ENCODE assay signal across 8 cellular contexts in genomic region chr3:157543491-157544035, GRCh38. TPM values are rescaled to one million over a fixed set of nuclear protein-coding genes. Genes with fewer than 3 reads are reported as not detected.
DNase-seq lines count a peak whose midpoint lies in the region; ATAC-seq and TF ChIP-seq lines count a peak whose summit lies in the region.

No MANE protein-coding gene starts in this region.

- H3K27me3 ChIP-seq in BE2C = no peaks in the 10 kb centered on the region

- H3K4me3 ChIP-seq in BE2C (ENCODE audit: low read depth, low read length) (peak overlapping the region; percentile 43), astrocyte of the cerebellum (ENCODE audit: low read depth, low read length) (peak overlapping the region; percentile 45)

- no peaks in the 10 kb centered on the region for H3K4me1 ChIP-seq in BE2C

- H3K9me3 Mint-ChIP-seq in progenitor cell of endocrine pancreas (ENCODE audit: low read depth) = peaks cover 4% of the 10 kb centered on the region
- peaks cover 5% of the 10 kb centered on the region for H3K9me3 Mint-ChIP-seq in activated T-helper 2 cell treated with anti-CD3 and anti-CD28 coated beads, Interferon-gamma antibody, Interleukin-2, Interleukin-4, amounts not matched to agents 10 μg/mL and 5 μg/mL and 100 μg/mL, durations not matched to agents 14 hours and 24 hours and 36 hours

- intact Hi-C loops in left cardiac atrium (cut with DNase I) = no loop called here
- intact Hi-C loops in activated T-helper 2 cell treated with anti-CD3 and anti-CD28 coated beads, Interferon-gamma antibody, Interleukin-2, Interleukin-4, amounts not matched to agents 10 μg/mL and 5 μg/mL and 100 μg/mL, durations not matched to agents 14 hours and 24 hours and 36 hours (cut with micrococcal nuclease) = no loop called here

- H3K27me3 Mint-ChIP-seq in progenitor cell of endocrine pancreas = peaks cover 17% of the 10 kb centered on the region
- H3K27me3 Mint-ChIP-seq in activated T-helper 2 cell treated with anti-CD3 and anti-CD28 coated beads, Interferon-gamma antibody, Interleukin-2, Interleukin-4, amounts not matched to agents 10 μg/mL and 5 μg/mL and 100 μg/mL, durations not matched to agents 14 hours and 24 hours and 36 hours (ENCODE audit: low read depth) = peaks cover 35% of the 10 kb centered on the region

- DNase-seq in BE2C = no peak
- no peak for DNase-seq in astrocyte of the cerebellum (ENCODE audit: low read depth)
- DNase-seq in left cardiac atrium = no peak
- no peak for DNase-seq in progenitor cell of endocrine pancreas (ENCODE audit: low spot score, unreplicated experiment)
- DNase-seq in activated gamma-delta T cell (lab: John Stamatoyannopoulos, UW) = no peak
- no peak for DNase-seq in activated T-helper 2 cell treated with anti-CD3 and anti-CD28 coated beads, Interferon-gamma antibody, Interleukin-2, Interleukin-4, amounts not matched to agents 10 μg/mL and 5 μg/mL and 100 μg/mL, durations not matched to agents 14 hours and 24 hours and 36 hours (ENCODE audit: low spot score)

- no peaks in the 10 kb centered on the region for H3K4me1 Mint-ChIP-seq in progenitor cell of endocrine pancreas (ENCODE audit: low read depth)
- no peaks in the 10 kb centered on the region for H3K4me1 Mint-ChIP-seq in activated T-helper 2 cell treated with anti-CD3 and anti-CD28 coated beads, Interferon-gamma antibody, Interleukin-2, Interleukin-4, amounts not matched to agents 10 μg/mL and 5 μg/mL and 100 μg/mL, durations not matched to agents 14 hours and 24 hours and 36 hours (ENCODE audit: low read depth)

- peak; percentile 17 to 36 for ATAC-seq in left cardiac atrium
- no peak for ATAC-seq in HG03571 (IDR thresholded peaks at IDR 0.05; ENCODE audit: unreplicated experiment)
- no peak for ATAC-seq in HG02938 (IDR thresholded peaks at IDR 0.05; ENCODE audit: unreplicated experiment)

- H3K36me3 Mint-ChIP-seq in progenitor cell of endocrine pancreas (ENCODE audit: insufficient read depth) = no peaks in the 10 kb centered on the region
- no peaks in the 10 kb centered on the region for H3K36me3 Mint-ChIP-seq in activated T-helper 2 cell treated with anti-CD3 and anti-CD28 coated beads, Interferon-gamma antibody, Interleukin-2, Interleukin-4, amounts not matched to agents 10 μg/mL and 5 μg/mL and 100 μg/mL, durations not matched to agents 14 hours and 24 hours and 36 hours (ENCODE audit: low read depth)

- H3K4me3 Mint-ChIP-seq in progenitor cell of endocrine pancreas (ENCODE audit: low read depth) = peak overlapping the region; percentile 76
- H3K4me3 Mint-ChIP-seq in activated T-helper 2 cell treated with anti-CD3 and anti-CD28 coated beads, Interferon-gamma antibody, Interleukin-2, Interleukin-4, amounts not matched to agents 10 μg/mL and 5 μg/mL and 100 μg/mL, durations not matched to agents 14 hours and 24 hours and 36 hours (ENCODE audit: low read depth) = no peak overlapping the region

- H3K9me3 ChIP-seq in BE2C = no peaks in the 10 kb centered on the region

- no peaks in the 10 kb centered on the region for H3K36me3 ChIP-seq in BE2C

- H3K27ac Mint-ChIP-seq in progenitor cell of endocrine pancreas = no peak overlapping the region
- no peak overlapping the region for H3K27ac Mint-ChIP-seq in activated T-helper 2 cell treated with anti-CD3 and anti-CD28 coated beads, Interferon-gamma antibody, Interleukin-2, Interleukin-4, amounts not matched to agents 10 μg/mL and 5 μg/mL and 100 μg/mL, durations not matched to agents 14 hours and 24 hours and 36 hours

- TF ChIP-seq CTCF in BE2C (IDR thresholded peaks at IDR 0.05; ENCODE audit: low read depth, low read length) (no peak), astrocyte of the cerebellum (IDR thresholded peaks at IDR 0.05; ENCODE audit: low read depth, low read length, missing control alignments) (no peak), progenitor cell of endocrine pancreas (IDR thresholded peaks at IDR 0.05; ENCODE audit: unreplicated experiment) (no peak)

- in situ Hi-C loops in astrocyte of the cerebellum (cut with HindIII; ENCODE audit: low sequenced_read_pairs) = no loop called here

RNA-seq across cellular contexts. Expression of gene VEPH1, which starts 40.3 kb away (rescaled TPM):
- polyA plus RNA-seq in BE2C (2012; ENCODE audit: insufficient read depth, insufficient read length, low read depth) = not detected
- total RNA-seq in left cardiac atrium (under 1 TPM; 0.42 to 0.56 TPM), progenitor cell of endocrine pancreas (12.3 and 14.5 TPM in 2 replicates)
- not detected in 2 replicates for total RNA-seq in activated T-helper 2 cell treated with anti-CD3 and anti-CD28 coated beads, Interferon-gamma antibody, Interleukin-2, Interleukin-4, amounts not matched to agents 10 μg/mL and 5 μg/mL and 100 μg/mL, durations not matched to agents 14 hours and 24 hours and 36 hours

Comparison
In these comparisons a context has a peak if more than half of its experiments do, and no peak if none do; other contexts are left out.
1. ATAC-seq: peak in left cardiac atrium (2 of 2); none in HG03571 (single experiment) and HG02938 (single experiment).